19 cellular contexts compared by ENCODE assay signal in the genomic region with DNA sequence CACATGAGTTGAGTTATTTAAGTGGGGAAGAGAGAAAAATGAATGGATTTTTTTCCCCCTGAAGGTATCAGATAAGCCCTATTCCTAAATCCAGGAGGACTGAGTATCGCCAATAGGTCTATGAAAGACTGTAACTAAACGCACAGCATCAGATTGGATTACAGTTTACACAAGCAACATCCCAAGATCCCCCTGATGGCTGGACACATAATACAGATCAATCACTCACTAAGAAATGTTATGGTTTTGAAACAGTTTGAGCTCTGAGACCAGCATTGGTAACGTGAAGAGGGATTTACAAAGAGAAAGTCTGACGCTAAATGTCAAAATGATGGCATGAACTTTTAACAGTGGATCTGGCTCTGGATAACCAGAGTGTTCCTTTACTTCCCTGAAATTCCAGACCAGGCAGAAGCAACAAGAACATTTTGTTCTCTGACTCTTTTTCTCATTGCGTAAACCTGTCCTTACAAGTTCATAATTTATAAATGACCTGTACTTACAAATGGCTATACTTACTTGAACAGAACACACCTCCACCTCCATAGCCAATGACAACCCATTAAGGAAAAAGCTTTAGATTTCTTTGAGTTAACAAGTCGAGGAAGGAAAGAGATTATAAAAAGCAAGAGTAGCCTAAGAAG.
DNase-seq lines count a peak whose midpoint lies in the region; ATAC-seq, FAIRE-seq and TF ChIP-seq lines count a peak whose summit lies in the region.
"Had no signal": no experiment of that assay in that cellular context is flagged by ENCODE, and none has a peak within 500 bp of the region (broad histone marks: within the 10 kb centered on the region; RNA-seq: fewer than 3 reads in every experiment).

No MANE protein-coding gene starts in this region.

- H3K36me3 ChIP-seq in RWPE2 (ENCODE audit: low read depth) (no peaks in the 10 kb centered on the region), trophoblast cell (ENCODE audit: control insufficient read depth in 1 of 2, insufficient read depth in 2 of 2, low read length in 2 of 2) (no peaks in the 10 kb centered on the region)
- H3K36me3 ChIP-seq: MG63 had no signal

- H2AK5ac ChIP-seq in trophoblast cell (ENCODE audit: low read length): no peak overlapping the region

- no peak overlapping the region for H4K8ac ChIP-seq in trophoblast cell (ENCODE audit: low read depth, low read length)

- no peak for DNase-seq in GM18507 (ENCODE audit: extremely low spot score, insufficient read length, low read depth)
- no peak for DNase-seq in RWPE2 (ENCODE audit: low spot score)
- peak; percentile 82 for DNase-seq in fibroblast of mammary gland (ENCODE audit: low read depth)
- DNase-seq in trophoblast cell: peak in 1 of 2 donors; percentile 29
- no peak for DNase-seq in NAMALWA (ENCODE audit: low spot score)
- no peak for DNase-seq in amniotic stem cell (lab: John Stamatoyannopoulos, UW)
- no peak for DNase-seq in activated CD4-positive, alpha-beta T cell treated with anti-CD3 and anti-CD28 coated beads, Interleukin-2, amount 50 U/mL, for 4 hours
- DNase-seq: activated T-cell treated with anti-CD3 and anti-CD28 coated beads for 4 hours; COR-L47; effector memory CD8-positive, alpha-beta T cell; GM23248; MG63; NCI-H2081; Right ventricle myocardium superior; spleen; stimulated activated naive CD4-positive, alpha-beta T cell had no signal

- H3K27me3 ChIP-seq in RWPE2 (ENCODE audit: insufficient read depth, poor library complexity, severe bottlenecking) (no peaks in the 10 kb centered on the region), trophoblast cell (ENCODE audit: insufficient read depth, low read length) (no peaks in the 10 kb centered on the region)
- H3K27me3 ChIP-seq: MG63, spleen had no signal

- H3K18ac ChIP-seq in trophoblast cell (ENCODE audit: low read length): no peak overlapping the region

- no peak overlapping the region for H4K12ac ChIP-seq in trophoblast cell (ENCODE audit: low read depth, low read length)

- TF ChIP-seq CTCF in RWPE2 (IDR thresholded peaks at IDR 0.05; ENCODE audit: poor library complexity, severe bottlenecking): no peak
- no peak for TF ChIP-seq CTCF in fibroblast of mammary gland (conservative IDR thresholded peaks at IDR 0.05; ENCODE audit: control insufficient read depth, insufficient read depth, low read depth, low read length)

- peak; percentile 86 for ATAC-seq in RWPE2 (ENCODE audit: low read depth)
- no peak for ATAC-seq in GM21367 (IDR thresholded peaks at IDR 0.05; ENCODE audit: unreplicated experiment)
- ATAC-seq: activated naive CD4-positive, alpha-beta T cell treated with anti-CD3 and anti-CD28 coated beads, Interleukin-2, amount 50 U/mL, for 72 hours; effector memory CD8-positive, alpha-beta T cell had no signal

- H3K4me3 ChIP-seq in RWPE2 (ENCODE audit: severe bottlenecking) (peak overlapping the region; percentile 1), fibroblast of mammary gland (ENCODE audit: control insufficient read depth, low read depth, low read length) (no peak overlapping the region), trophoblast cell (ENCODE audit: low read depth, low read length) (no peak overlapping the region)
- H3K4me3 ChIP-seq: GM23248, MG63, spleen had no signal

- H3K79me1 ChIP-seq in trophoblast cell (ENCODE audit: low read length): peaks cover 2% of the 10 kb centered on the region

- H3K9me3 ChIP-seq in RWPE2 (ENCODE audit: severe bottlenecking) (no peaks in the 10 kb centered on the region), trophoblast cell (ENCODE audit: insufficient read depth, low read depth, low read length) (no peaks in the 10 kb centered on the region)
- H3K9me3 ChIP-seq: MG63, spleen had no signal

- FAIRE-seq in GM18507 (lab: Jason Lieb, UNC): peak; percentile 9
- FAIRE-seq: islet of Langerhans had no signal

- H2AFZ ChIP-seq in trophoblast cell (ENCODE audit: insufficient read depth, low read length, poor library complexity): no peak overlapping the region
- H2AFZ ChIP-seq: GM23248 had no signal

- H3K79me2 ChIP-seq in trophoblast cell (ENCODE audit: control insufficient read depth, insufficient read depth, low read length, poor library complexity): no peaks in the 10 kb centered on the region

- no peak overlapping the region for H3K14ac ChIP-seq in trophoblast cell (ENCODE audit: low read length)

- whole genome bisulfite sequencing in trophoblast cell (ENCODE audit: extremely low coverage, insufficient coverage, insufficient read length): no CpG with 5 or more reads among the region's 6 CpGs

- no peak overlapping the region for H2BK120ac ChIP-seq in trophoblast cell (ENCODE audit: insufficient read depth, low read length, poor library complexity)

- H3K4me2 ChIP-seq in trophoblast cell (ENCODE audit: low read length): no peak overlapping the region

- H2BK12ac ChIP-seq in trophoblast cell (ENCODE audit: low read length): no peak overlapping the region

- H3K27ac ChIP-seq in RWPE2 (ENCODE audit: poor library complexity, severe bottlenecking) (peak overlapping the region; percentile 97), trophoblast cell (ENCODE audit: low read depth, low read length) (peak overlapping the region; percentile 39)
- H3K27ac ChIP-seq: GM23248, spleen had no signal

- H3K4me1 ChIP-seq in RWPE2 (ENCODE audit: insufficient read depth, poor library complexity, severe bottlenecking): peaks cover 27% of the 10 kb centered on the region
- H3K4me1 ChIP-seq in trophoblast cell (ENCODE audit: control insufficient read depth in 1 of 2, insufficient read depth in 2 of 2, low read length in 2 of 2): peaks cover 0 to 3% of the 10 kb centered on the region in 2 experiments
- H3K4me1 ChIP-seq: spleen had no signal

- H4K91ac ChIP-seq in trophoblast cell (ENCODE audit: low read depth, low read length): no peak overlapping the region

- H3K9ac ChIP-seq in trophoblast cell (ENCODE audit: low read length): no peak overlapping the region
- H3K9ac ChIP-seq: GM23248 had no signal

- H2BK5ac ChIP-seq in trophoblast cell (ENCODE audit: low read depth, low read length, poor library complexity): no peak overlapping the region

- no peak overlapping the region for H3K4ac ChIP-seq in trophoblast cell (ENCODE audit: low read depth, low read length)

- no peak overlapping the region for H3K23ac ChIP-seq in trophoblast cell (ENCODE audit: low read length)
